18 cellular contexts compared by ENCODE assay signal in genomic region chr1:4227986-4228385, GRCh38.
"Had no signal": no experiment of that assay in that cellular context is flagged by ENCODE, and none has a peak within 500 bp of the region (broad histone marks: within the 10 kb centered on the region; RNA-seq: fewer than 3 reads in every experiment).

No MANE protein-coding gene starts in this region.

- DNase-seq: activated CD4-positive, alpha-beta T cell treated with anti-CD3 and anti-CD28 coated beads for 1 hour; activated CD4-positive, alpha-beta T cell treated with anti-CD3 and anti-CD28 coated beads, Interleukin-2, amount 50 U/mL, for 48 hours; activated gamma-delta T cell; effector CD4-positive, alpha-beta T cell; gastrocnemius medialis; heart left ventricle; kidney glomerular epithelial cell; left ventricle myocardium inferior; mammary epithelial cell; mucosa of descending colon; naive B cell; sigmoid colon; stimulated activated CD4-positive, alpha-beta T cell treated with anti-CD3 and anti-CD28 coated beads, Interleukin-4, amount 100 ng/mL, for 24 hours; upper lobe of left lung; WERI-Rb-1 had no signal

- H3K4me3 ChIP-seq: gastrocnemius medialis, heart left ventricle, left ventricle myocardium inferior, mucosa of descending colon, sigmoid colon, thoracic aorta, upper lobe of left lung had no signal

- ATAC-seq: gastrocnemius medialis; heart left ventricle; mucosa of descending colon; stimulated activated memory B cell treated with anti-CD40 and anti-IgM and Interleukin-4, amounts not matched to agents 10 μg/mL and 1 μg/mL and 100 μg/mL, for 72 hours had no signal

- H3K9ac ChIP-seq: parathyroid adenoma had no signal

- H3K79me2 ChIP-seq: parathyroid adenoma had no signal

- H3K27ac ChIP-seq: gastrocnemius medialis, heart left ventricle, left ventricle myocardium inferior, parathyroid adenoma, sigmoid colon, thoracic aorta, upper lobe of left lung, WERI-Rb-1 had no signal

- H3K9me3 ChIP-seq: gastrocnemius medialis, heart left ventricle, mucosa of descending colon, sigmoid colon, thoracic aorta, upper lobe of left lung had no signal

- H3K36me3 ChIP-seq: gastrocnemius medialis, heart left ventricle, left ventricle myocardium inferior, sigmoid colon, thoracic aorta, upper lobe of left lung, WERI-Rb-1 had no signal

- H2AFZ ChIP-seq: parathyroid adenoma had no signal

- H3K4me1 ChIP-seq: gastrocnemius medialis, heart left ventricle, left ventricle myocardium inferior, parathyroid adenoma, sigmoid colon, upper lobe of left lung had no signal

- H3K27me3 ChIP-seq: gastrocnemius medialis, sigmoid colon, upper lobe of left lung had no signal
